ENCODE assay signal across 9 cellular contexts in genomic region chr12:102879144-102879763, GRCh38. TPM values are rescaled to one million over a fixed set of nuclear protein-coding genes. Genes with fewer than 3 reads are reported as not detected.
DNase-seq lines count a peak whose midpoint lies in the region; ATAC-seq, FAIRE-seq and TF ChIP-seq lines count a peak whose summit lies in the region.
"Had no signal": no experiment of that assay in that cellular context is flagged by ENCODE, and none has a peak within 500 bp of the region (broad histone marks: within the 10 kb centered on the region; RNA-seq: fewer than 3 reads in every experiment).

No MANE protein-coding gene starts in this region.

- FAIRE-seq in astrocyte (lab: Jason Lieb, UNC) = no peak
- FAIRE-seq in islet of Langerhans (lab: Jason Lieb, UNC) = peak; percentile 86

- H4K20me1 ChIP-seq in astrocyte (ENCODE audit: insufficient read depth, low read length) = no peaks in the 10 kb centered on the region

- no peak overlapping the region for H3K4me2 ChIP-seq in astrocyte (ENCODE audit: low read length)

- H3K4me3 ChIP-seq in astrocyte (ENCODE audit: insufficient read depth, low read depth, low read length) = no peak overlapping the region
- H3K4me3 ChIP-seq: skin epidermis had no signal

- no peak overlapping the region for H2AFZ ChIP-seq in astrocyte (ENCODE audit: low read depth, low read length)

- H3K9me3 ChIP-seq in astrocyte (ENCODE audit: insufficient read depth, low read depth, low read length) = no peaks in the 10 kb centered on the region

- H3K9me3 Mint-ChIP-seq in Calu3 (ENCODE audit: low read depth, unreplicated experiment) (no peaks in the 10 kb centered on the region), astrocyte (ENCODE audit: unreplicated experiment) (no peaks in the 10 kb centered on the region), type B pancreatic cell (no peaks in the 10 kb centered on the region)

- CTCF ChIA-PET in Calu3 (lab: Charles Lee) = interaction anchor here (1.0 to 1.5 kb wide), 3 partner anchors 60 to 68 kb away, joined by 3 to 6 read pairs (median 4); no protein-coding TSS in a partner anchor

- H3K4me3 Mint-ChIP-seq in Calu3 (ENCODE audit: low read depth, unreplicated experiment) (no peak overlapping the region), astrocyte (ENCODE audit: unreplicated experiment) (no peak overlapping the region), type B pancreatic cell (no peak overlapping the region)

- H3K36me3 ChIP-seq in astrocyte (ENCODE audit: insufficient read depth, low read length) = no peaks in the 10 kb centered on the region

- H3K36me3 Mint-ChIP-seq in Calu3 (ENCODE audit: insufficient read depth, unreplicated experiment) = no peaks in the 10 kb centered on the region
- H3K36me3 Mint-ChIP-seq in astrocyte (ENCODE audit: low read depth, unreplicated experiment) = no peaks in the 10 kb centered on the region
- H3K36me3 Mint-ChIP-seq in type B pancreatic cell = no peaks in the 10 kb centered on the region

- H3K4me1 ChIP-seq in astrocyte (ENCODE audit: insufficient read depth, low read length) = no peaks in the 10 kb centered on the region

- H3K9ac ChIP-seq in astrocyte (ENCODE audit: low read length) = no peak overlapping the region

- no peak overlapping the region for H3K27ac Mint-ChIP-seq in Calu3 (ENCODE audit: unreplicated experiment)
- no peak overlapping the region for H3K27ac Mint-ChIP-seq in astrocyte (ENCODE audit: unreplicated experiment)
- no peak overlapping the region for H3K27ac Mint-ChIP-seq in type B pancreatic cell

- TF ChIP-seq CTCF in Calu3 (IDR thresholded peaks at IDR 0.05; ENCODE audit: unreplicated experiment) (peak; percentile 60), astrocyte (IDR thresholded peaks at IDR 0.05; ENCODE audit: insufficient read depth, low read depth, low read length) (peak; percentile 22), type B pancreatic cell (conservative IDR thresholded peaks at IDR 0.05) (peak; percentile 73)

- intact Hi-C loops in Calu3 (cut with micrococcal nuclease; ENCODE audit: unreplicated experiment) = loop anchor here (2.0 to 10.0 kb wide), 6 partner anchors 62 to 1104 kb away; no protein-coding TSS in a partner anchor

- no TSS peak for BruUV-seq in Calu3 (replicated peaks; lab: Mats Ljungman, UMichigan)

- H3K4me1 Mint-ChIP-seq in Calu3 (ENCODE audit: low read depth, unreplicated experiment) (peaks cover 12% of the 10 kb centered on the region), astrocyte (ENCODE audit: low read depth, unreplicated experiment) (peaks cover 4% of the 10 kb centered on the region), type B pancreatic cell (ENCODE audit: unreplicated experiment) (peaks cover 6% of the 10 kb centered on the region)

- peaks cover 2% of the 10 kb centered on the region for H3K27me3 ChIP-seq in astrocyte (ENCODE audit: insufficient read depth, low read length)

- no peaks in the 10 kb centered on the region for H3K79me2 ChIP-seq in astrocyte (ENCODE audit: insufficient read depth, low read length)

- H3K27me3 Mint-ChIP-seq in Calu3 (ENCODE audit: unreplicated experiment) = no peaks in the 10 kb centered on the region
- peaks cover 21% of the 10 kb centered on the region for H3K27me3 Mint-ChIP-seq in astrocyte (ENCODE audit: low read depth, unreplicated experiment)
- peaks cover 20% of the 10 kb centered on the region for H3K27me3 Mint-ChIP-seq in type B pancreatic cell

- H3K27ac ChIP-seq in astrocyte (ENCODE audit: low read depth, low read length) = no peak overlapping the region
- H3K27ac ChIP-seq: skin epidermis had no signal

- ATAC-seq in GM19328 (IDR thresholded peaks at IDR 0.05; ENCODE audit: unreplicated experiment) (peak; percentile 63), HG03097 (IDR thresholded peaks at IDR 0.05; ENCODE audit: low FRiP score, unreplicated experiment) (no peak)

- DNase-seq in Calu3 (peak; percentile 65), HS-5 (ENCODE audit: low read depth) (peak; percentile 36), NCI-H774 (lab: John Stamatoyannopoulos, UW) (peak; percentile 95), astrocyte (ENCODE audit: low read depth) (peak; percentile 6), type B pancreatic cell (ENCODE audit: extremely low spot score, unreplicated experiment) (no peak)

RNA-seq across cellular contexts. Expression of gene PAH, which starts 37.8 kb away (rescaled TPM):
- 31.4 and 48.9 TPM in 2 replicates for total RNA-seq in Calu3 (2022)
- not detected in 2 replicates for total RNA-seq in astrocyte
- total RNA-seq in type B pancreatic cell (ENCODE audit: low replicate concordance) = 5.8 and 13.3 TPM in 2 replicates

Comparison
In these comparisons a context has a peak if more than half of its experiments do, and no peak if none do; other contexts are left out.
1. CTCF ChIP-seq: peak in every context shown above with its lines; median percentile 73 in type B pancreatic cell; 60 in Calu3; 22 in astrocyte.